In genomic region chr10:6275022-6275997, GRCh38 we compare ENCODE assay signal across 8 cellular contexts.
DNase-seq lines count a peak whose midpoint lies in the region; ATAC-seq lines count a peak whose summit lies in the region.

No MANE protein-coding gene starts in this region.

- no peaks in the 10 kb centered on the region for H3K9me3 ChIP-seq in HUES48 (ENCODE audit: control insufficient read depth, insufficient read depth, low read length)

- H3K9ac ChIP-seq in HUES48 (ENCODE audit: low read depth, low read length), result no peak overlapping the region

- peak; percentile 57 for ATAC-seq in GM19452 (IDR thresholded peaks at IDR 0.05; ENCODE audit: unreplicated experiment)
- peak; percentile 53 for ATAC-seq in left colon

- intact Hi-C loops in left colon (cut with DNase I, micrococcal nuclease), result no loop called here

- no peaks in the 10 kb centered on the region for H3K27me3 ChIP-seq in HUES48 (ENCODE audit: control insufficient read depth, insufficient read depth, low read length)

- no peak overlapping the region for H3K4me3 ChIP-seq in HUES48 (ENCODE audit: low read depth, low read length)

- peak overlapping the region; percentile 52 for H3K27ac ChIP-seq in HUES48 (ENCODE audit: low read depth, low read length)

- 0 out of 2 replicates have a peak, but pooled peaks cover 4% of the 10 kb centered on the region for H3K4me1 ChIP-seq in HUES48 (ENCODE audit: control insufficient read depth, insufficient read depth, low read length)

- H3K36me3 ChIP-seq in HUES48 (ENCODE audit: control insufficient read depth, insufficient read depth, low read length), result no peaks in the 10 kb centered on the region

- peak; percentile 91 for DNase-seq in AML-193 (lab: John Stamatoyannopoulos, UW)
- peak; percentile 79 to 84 for DNase-seq in activated CD4-positive, alpha-beta T cell treated with anti-CD3 and anti-CD28 coated beads for 24 hours (ENCODE audit: low read depth in 2 of 2)
- DNase-seq in central memory CD4-positive, alpha-beta T cell, result peak; percentile 90
- DNase-seq in left colon, result peak; percentile 69 to 84
- DNase-seq in stimulated activated CD4-positive, alpha-beta T cell treated with anti-CD3 and anti-CD28 coated beads, Interleukin-1b, Interleukin-23, amount 100 ng/mL, for 4 hours (ENCODE audit: low read depth in 2 of 2), result peak; percentile 72 to 84
- no peak for DNase-seq in KG1 (lab: John Stamatoyannopoulos, UW)
